ENCODE assay signal across 25 cellular contexts in the genomic region with DNA sequence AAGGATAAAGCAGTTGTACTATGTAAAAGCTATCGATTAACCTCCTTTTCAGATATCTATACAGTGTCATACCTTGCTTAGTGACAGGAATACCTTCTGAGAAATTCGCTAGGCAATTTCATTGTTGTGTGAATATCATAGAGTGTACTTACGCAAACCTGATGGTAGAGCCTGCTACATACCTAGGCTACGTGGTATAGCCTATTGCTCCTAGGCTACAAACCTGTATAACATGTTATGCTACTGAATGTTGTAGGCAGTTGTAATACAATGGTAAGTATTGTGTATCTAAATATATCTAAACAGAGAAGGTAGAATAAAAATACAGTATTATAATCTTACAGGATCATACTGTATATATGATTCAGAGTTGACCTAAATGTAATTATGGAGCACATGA. TPM values are rescaled to one million over a fixed set of nuclear protein-coding genes. Genes with fewer than 3 reads are reported as not detected.
"Had no signal": no experiment of that assay in that cellular context is flagged by ENCODE, and none has a peak within 500 bp of the region (broad histone marks: within the 10 kb centered on the region; RNA-seq: fewer than 3 reads in every experiment).

No MANE protein-coding gene starts in this region.

- DNase-seq: KBM-7, MG63, NCI-H1092, NCI-H1105 treated with DMSO at 0.1 percent for 48 hours, NCI-H1417 treated with DMSO at 0.1 percent for 48 hours, NCI-H146, NCI-H1694 treated with DMSO at 0.1 percent for 48 hours, NCI-H1930, NCI-H2081, NCI-H2107, NCI-H226, NCI-H446, NCI-H510A, NCI-H524 treated with DMSO at 0.1 percent for 48 hours, NCI-H69, NCI-H774, Right ventricle myocardium superior, RPMI8226, SIG-M5, SW 1271 had no signal

- H3K27ac ChIP-seq: SJSA1, SK-N-MC had no signal

- H3K9me3 ChIP-seq: MG63, SJSA1 had no signal

- H3K4me3 ChIP-seq: MG63, SJSA1, SK-N-MC had no signal

- H3K27me3 ChIP-seq: MG63, SJSA1 had no signal

- H3K4me1 ChIP-seq: SJSA1 had no signal

- FAIRE-seq: RCC 7860 had no signal

RNA-seq across cellular contexts. Expression of gene SPATA45, which starts 37.1 kb away (rescaled TPM):
- total RNA-seq: HT-29, LHCN-M2, Right ventricle myocardium superior, SJSA1 had no signal
